Comparison of ENCODE assay signal across 11 cellular contexts in the genomic region with DNA sequence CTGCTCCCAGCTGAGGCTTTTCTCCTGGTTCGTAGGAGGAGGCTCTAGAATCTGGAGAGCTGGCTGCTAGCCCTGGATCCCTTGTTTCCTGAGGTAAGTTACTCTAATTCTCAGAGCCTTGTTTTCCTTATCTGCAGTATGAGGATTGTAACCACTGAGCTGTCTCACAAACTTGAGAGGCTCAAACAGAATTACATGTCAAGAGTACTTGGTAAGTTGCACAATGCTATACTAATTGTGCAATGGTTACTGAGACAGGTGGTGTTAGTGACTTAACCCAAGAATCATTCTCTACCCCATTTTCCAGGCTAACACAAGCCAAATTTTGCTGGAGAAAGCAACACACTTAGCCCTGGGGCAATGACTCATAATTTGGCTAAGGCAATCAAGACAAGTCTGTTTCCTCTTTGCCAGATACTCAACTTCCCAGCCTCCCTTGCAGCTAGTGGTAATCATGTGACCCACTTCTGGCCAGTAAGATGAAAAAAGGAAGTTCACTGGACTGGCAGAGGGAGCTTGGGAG.
DNase-seq lines count a peak whose midpoint lies in the region; TF ChIP-seq lines count a peak whose summit lies in the region.
"Had no signal": no experiment of that assay in that cellular context is flagged by ENCODE, and none has a peak within 500 bp of the region (broad histone marks: within the 10 kb centered on the region; RNA-seq: fewer than 3 reads in every experiment).

No MANE protein-coding gene starts in this region.

- no peaks in the 10 kb centered on the region for H3K27me3 ChIP-seq in effector memory CD4-positive, alpha-beta T cell (replicated peaks; ENCODE audit: control insufficient read depth, insufficient read depth, low read length, poor library complexity, severe bottlenecking)
- H3K27me3 ChIP-seq: SJSA1, tibial artery had no signal

- H3K27ac ChIP-seq in effector memory CD4-positive, alpha-beta T cell (ENCODE audit: insufficient read depth, low read length, poor library complexity, severe bottlenecking): no peak overlapping the region
- H3K27ac ChIP-seq: SJSA1, tibial artery had no signal

- intact Hi-C loops in head of caudate nucleus (cut with DNase I): no loop called here

- H3K36me3 ChIP-seq in effector memory CD4-positive, alpha-beta T cell (ENCODE audit: control insufficient read depth, insufficient read depth, low read length): no peaks in the 10 kb centered on the region
- H3K36me3 ChIP-seq: SJSA1, tibial artery had no signal

- H3K4me3 ChIP-seq in fibroblast of pulmonary artery (replicated peaks; ENCODE audit: low read depth, low read length): no peak overlapping the region
- H3K4me3 ChIP-seq in effector memory CD4-positive, alpha-beta T cell (ENCODE audit: insufficient read depth, low read depth, low read length, poor library complexity, severe bottlenecking): no peak overlapping the region
- H3K4me3 ChIP-seq: SJSA1, smooth muscle cell, tibial artery had no signal

- TF ChIP-seq CTCF in fibroblast of pulmonary artery (IDR thresholded peaks at IDR 0.05; ENCODE audit: low read length, missing control alignments): no peak

- no peaks in the 10 kb centered on the region for H3K4me1 ChIP-seq in effector memory CD4-positive, alpha-beta T cell (ENCODE audit: control insufficient read depth, insufficient read depth, low read length, poor library complexity, severe bottlenecking)

- DNase-seq in DMS79 (lab: John Stamatoyannopoulos, UW) (peak; percentile 29), DMS79 treated with DMSO at 0.1 percent for 48 hours (lab: John Stamatoyannopoulos, UW) (no peak), RPMI8226 (peak; percentile 57), fibroblast of pulmonary artery (ENCODE audit: low read depth) (peak; percentile 99), stromal cell of bone marrow (ENCODE audit: low read depth) (peak; percentile 98), head of caudate nucleus (no peak)
- DNase-seq in activated naive CD4-positive, alpha-beta T cell (lab: John Stamatoyannopoulos, UW): no peak
- no peak for DNase-seq in effector memory CD4-positive, alpha-beta T cell
- DNase-seq: tibial artery had no signal

- H3K9me3 ChIP-seq in effector memory CD4-positive, alpha-beta T cell (ENCODE audit: control insufficient read depth, low read length): no peaks in the 10 kb centered on the region
- H3K9me3 ChIP-seq: SJSA1 had no signal

Comparison
In these comparisons a context has a peak if more than half of its experiments do, and no peak if none do; other contexts are left out.
1. DNase-seq: peak in DMS79 (single experiment), RPMI8226 (single experiment), fibroblast of pulmonary artery (single experiment) and stromal cell of bone marrow (single experiment); none in DMS79 treated with DMSO at 0.1 percent for 48 hours (single experiment), activated naive CD4-positive, alpha-beta T cell (0 of 4), head of caudate nucleus (0 of 42) and effector memory CD4-positive, alpha-beta T cell (0 of 3).